In genomic region chr5:170293273-170293672, GRCh38 we compare ENCODE assay signal across 8 cellular contexts. TPM values are rescaled to one million over a fixed set of nuclear protein-coding genes. Genes with fewer than 3 reads are reported as not detected.
DNase-seq lines count a peak whose midpoint lies in the region; ATAC-seq and TF ChIP-seq lines count a peak whose summit lies in the region.

No MANE protein-coding gene starts in this region.

- H3K27me3 ChIP-seq in foreskin keratinocyte, result no peaks in the 10 kb centered on the region

- POLR2A ChIA-PET in T-cell (lab: Charles Lee), result interaction anchor here in 1 of 2 donors (1.1 kb wide), 2 partner anchors 10 to 37 kb away, joined by 3 to 4 read pairs; no protein-coding TSS in a partner anchor

- H3K36me3 Mint-ChIP-seq in activated naive CD4-positive, alpha-beta T cell treated with anti-CD3 and anti-CD28 coated beads, Interleukin-2, amount 10 ng/mL, durations not matched to agents 7 days and 5 days, result peaks cover 94% of the 10 kb centered on the region
- H3K36me3 Mint-ChIP-seq in T-cell, result peaks cover 87% of the 10 kb centered on the region

- H3K27ac Mint-ChIP-seq in activated naive CD4-positive, alpha-beta T cell treated with anti-CD3 and anti-CD28 coated beads, Interleukin-2, amount 10 ng/mL, durations not matched to agents 7 days and 5 days, result peak overlapping the region; percentile 79
- H3K27ac Mint-ChIP-seq in T-cell, result peak overlapping the region; percentile 99

- no peaks in the 10 kb centered on the region for H3K4me1 ChIP-seq in foreskin keratinocyte

- peak; percentile 80 for ATAC-seq in HG02943 (IDR thresholded peaks at IDR 0.05; ENCODE audit: low read depth, unreplicated experiment)
- ATAC-seq in T-cell (replicated peaks in 1 of 4), result peak; percentile 16 to 40 (median 28)
- peak; percentile 66 for ATAC-seq in left lobe of liver
- no peak for ATAC-seq in foreskin keratinocyte

- H3K4me1 Mint-ChIP-seq in activated naive CD4-positive, alpha-beta T cell treated with anti-CD3 and anti-CD28 coated beads, Interleukin-2, amount 10 ng/mL, durations not matched to agents 7 days and 5 days, result peaks cover 70% of the 10 kb centered on the region
- H3K4me1 Mint-ChIP-seq in T-cell, result peaks cover 75 to 94% (median 76%) of the 10 kb centered on the region in 3 donors

- no peak overlapping the region for H3K27ac ChIP-seq in foreskin keratinocyte

- TF ChIP-seq CTCF in foreskin keratinocyte (conservative IDR thresholded peaks at IDR 0.05), result no peak

- H3K4me3 Mint-ChIP-seq in activated naive CD4-positive, alpha-beta T cell treated with anti-CD3 and anti-CD28 coated beads, Interleukin-2, amount 10 ng/mL, durations not matched to agents 7 days and 5 days, result peak overlapping the region; percentile 100
- H3K4me3 Mint-ChIP-seq in T-cell, result peak overlapping the region; percentile 99

- H3K27me3 Mint-ChIP-seq in activated naive CD4-positive, alpha-beta T cell treated with anti-CD3 and anti-CD28 coated beads, Interleukin-2, amount 10 ng/mL, durations not matched to agents 7 days and 5 days, result no peaks in the 10 kb centered on the region
- H3K27me3 Mint-ChIP-seq in T-cell, result no peaks in the 10 kb centered on the region

- CTCF ChIA-PET in activated naive CD4-positive, alpha-beta T cell treated with anti-CD3 and anti-CD28 coated beads, Interleukin-2, amount 10 ng/mL, durations not matched to agents 7 days and 5 days (lab: Charles Lee), result interaction anchor here (0.6 to 24.2 kb wide), 8 partner anchors 8 to 127 kb away, joined by 3 to 465 read pairs (median 13); no protein-coding TSS in a partner anchor
- CTCF ChIA-PET in T-cell (lab: Charles Lee), result interaction anchor here (1.1 to 10.5 kb wide), 8 partner anchors 9 to 46 kb away, joined by 3 to 111 read pairs (median 12); no protein-coding TSS in a partner anchor

- no peaks in the 10 kb centered on the region for H3K9me3 Mint-ChIP-seq in activated naive CD4-positive, alpha-beta T cell treated with anti-CD3 and anti-CD28 coated beads, Interleukin-2, amount 10 ng/mL, durations not matched to agents 7 days and 5 days
- no peaks in the 10 kb centered on the region for H3K9me3 Mint-ChIP-seq in T-cell

- DNase-seq in activated naive CD4-positive, alpha-beta T cell treated with anti-CD3 and anti-CD28 coated beads, Interleukin-2, amount 10 ng/mL, durations not matched to agents 7 days and 5 days, result peak; percentile 68
- no peak for DNase-seq in activated naive CD4-positive, alpha-beta T cell treated with Interleukin-2 at 50 U/mL for 16 hours
- DNase-seq in T-cell (peak in 27 of 34 experiments; percentile 29 to 68 (median 45)), left lobe of liver (ENCODE audit: low spot score) (no peak), cortex of kidney (lab: John Stamatoyannopoulos, UW) (no peak), foreskin keratinocyte (no peak), DMS153 treated with DMSO at 0.1 percent for 48 hours (lab: John Stamatoyannopoulos, UW; ENCODE audit: unreplicated experiment) (no peak)

RNA-seq across cellular contexts. Expression of gene LCP2, which starts 4.3 kb away (rescaled TPM):
- 100 to 1,000 TPM; 355 to 394 (median 374) TPM for total RNA-seq in T-cell
- total RNA-seq in left lobe of liver, result 7.3 TPM
- total RNA-seq in foreskin keratinocyte, result not detected in 2 replicates
- polyA plus RNA-seq in foreskin keratinocyte, result not detected in 2 replicates

Comparison
In these comparisons a context has a peak if more than half of its experiments do, and no peak if none do; other contexts are left out.
1. DNase-seq: peak in activated naive CD4-positive, alpha-beta T cell treated with anti-CD3 and anti-CD28 coated beads, Interleukin-2, amount 10 ng/mL, durations not matched to agents 7 days and 5 days (single experiment) and T-cell (27 of 34); none in activated naive CD4-positive, alpha-beta T cell treated with Interleukin-2 at 50 U/mL for 16 hours (single experiment), left lobe of liver (single experiment), cortex of kidney (single experiment), foreskin keratinocyte (0 of 2) and DMS153 treated with DMSO at 0.1 percent for 48 hours (single experiment).
2. RNA of gene LCP2, which starts 4.3 kb away (total RNA-seq): 355 to 394 TPM in T-cell; 7.3 TPM in left lobe of liver (single experiment) and not detected in foreskin keratinocyte; every median in the first group is over 10 times any median in the second.